In genomic region chr14:90332271-90332584, GRCh38 we compare ENCODE assay signal across 8 cellular contexts. TPM values are rescaled to one million over a fixed set of nuclear protein-coding genes. Genes with fewer than 3 reads are reported as not detected.
A peak's percentile ranks its signal among the peaks of the same experiment; 100 is the strongest.
DNase-seq lines count a peak whose midpoint lies in the region; ATAC-seq and TF ChIP-seq lines count a peak whose summit lies in the region.

No MANE protein-coding gene starts in this region.

- ATAC-seq in GM23338 (no peak), GM19467 (IDR thresholded peaks at IDR 0.05; ENCODE audit: unreplicated experiment) (no peak)

- no peak overlapping the region for H2BK15ac ChIP-seq in mesenchymal stem cell (ENCODE audit: low read depth, poor library complexity, severe bottlenecking)

- no peak overlapping the region for H3K23ac ChIP-seq in mesenchymal stem cell (ENCODE audit: low read length in 2 of 2)

- peak overlapping the region; percentile 88 for H3K4me3 Mint-ChIP-seq in GM23338
- H3K4me3 Mint-ChIP-seq in activated naive CD8-positive, alpha-beta T cell treated with anti-CD3 and anti-CD28 coated beads for 36 hours: peak overlapping the region; percentile 91

- no peaks in the 10 kb centered on the region for H3F3A ChIP-seq in GM23338 (replicated peaks; ENCODE audit: low read depth)

- DNase-seq in ACHN: peak; percentile 5
- DNase-seq in GM23338 (ENCODE audit: low spot score): no peak
- DNase-seq in activated naive CD8-positive, alpha-beta T cell treated with anti-CD3 and anti-CD28 coated beads for 36 hours: no peak
- DNase-seq in mesenchymal stem cell: no peak
- DNase-seq in islet precursor cell: no peak
- DNase-seq in foreskin melanocyte: no peak
- DNase-seq in activated CD8-positive, alpha-beta memory T cell treated with anti-CD3 and anti-CD28 coated beads, Interleukin-2, amount 50 U/mL, for 4 hours: no peak

- no peak overlapping the region for H2AK5ac ChIP-seq in mesenchymal stem cell (ENCODE audit: low read length, severe bottlenecking)

- H3K36me3 Mint-ChIP-seq in GM23338 (ENCODE audit: low read depth): no peaks in the 10 kb centered on the region
- peaks cover 14% of the 10 kb centered on the region for H3K36me3 Mint-ChIP-seq in activated naive CD8-positive, alpha-beta T cell treated with anti-CD3 and anti-CD28 coated beads for 36 hours

- H3K4me2 ChIP-seq in GM23338 (peak overlapping the region; percentile 64), mesenchymal stem cell (ENCODE audit: low read length, poor library complexity, severe bottlenecking) (no peak overlapping the region)

- H3K14ac ChIP-seq in mesenchymal stem cell (ENCODE audit: low read length in 2 of 2): no peak overlapping the region

- H2BK5ac ChIP-seq in mesenchymal stem cell (ENCODE audit: low read depth, low read length, poor library complexity, severe bottlenecking): no peak overlapping the region

- no peaks in the 10 kb centered on the region; the same call in none of the 2 replicates for H3K9me2 ChIP-seq in GM23338 (ENCODE audit: insufficient read depth)

- no CpG with 5 or more reads among the region's 6 CpGs for WGBS in mesenchymal stem cell

- H2BK12ac ChIP-seq in mesenchymal stem cell (ENCODE audit: low read length in 2 of 2): no peak overlapping the region

- H3K36me3 ChIP-seq in GM23338 (ENCODE audit: insufficient read depth) (no peaks in the 10 kb centered on the region), mesenchymal stem cell (ENCODE audit: control insufficient read depth in 1 of 2, insufficient read depth in 2 of 2, low read depth in 1 of 2, low read length in 2 of 2) (no peaks in the 10 kb centered on the region)

- H3K27ac ChIP-seq in GM23338 (ENCODE audit: low read depth) (peak overlapping the region; percentile 15; the same call in 1 of the 2 replicates), mesenchymal stem cell (ENCODE audit: low read length, poor library complexity, severe bottlenecking) (no peak overlapping the region)

- H3K27me3 Mint-ChIP-seq in GM23338 (ENCODE audit: insufficient read depth, low read depth, poor library complexity): peaks cover 3% of the 10 kb centered on the region
- H3K27me3 Mint-ChIP-seq in activated naive CD8-positive, alpha-beta T cell treated with anti-CD3 and anti-CD28 coated beads for 36 hours: peaks cover 10% of the 10 kb centered on the region

- no peak overlapping the region for H4K91ac ChIP-seq in mesenchymal stem cell (ENCODE audit: low read length)

- no peaks in the 10 kb centered on the region for H3K9me3 ChIP-seq in mesenchymal stem cell (ENCODE audit: control insufficient read depth, low read length)

- peak overlapping the region in 1 of 2 experiments; percentile 26 for H3K4ac ChIP-seq in mesenchymal stem cell (ENCODE audit: low read depth in 1 of 2, low read length in 2 of 2)

- H4K8ac ChIP-seq in mesenchymal stem cell (ENCODE audit: low read length): no peak overlapping the region

- no peaks in the 10 kb centered on the region for H3K9me3 Mint-ChIP-seq in GM23338
- no peaks in the 10 kb centered on the region for H3K9me3 Mint-ChIP-seq in activated naive CD8-positive, alpha-beta T cell treated with anti-CD3 and anti-CD28 coated beads for 36 hours

- H3K4me3 ChIP-seq in GM23338: peak overlapping the region; percentile 46
- H3K4me3 ChIP-seq in mesenchymal stem cell (ENCODE audit: insufficient read depth in 1 of 2, low read depth in 1 of 2, low read length in 2 of 2): peak overlapping the region in 1 of 2 experiments; percentile 85

- H3K27me3 ChIP-seq in GM23338 (ENCODE audit: insufficient read depth): peaks cover 21% of the 10 kb centered on the region; the same call in 1 of the 2 replicates
- peaks cover 14 to 20% of the 10 kb centered on the region in 2 experiments for H3K27me3 ChIP-seq in mesenchymal stem cell (ENCODE audit: control insufficient read depth in 1 of 2, insufficient read depth in 1 of 2, low read length in 2 of 2)

- no peaks in the 10 kb centered on the region for H4K20me1 ChIP-seq in GM23338 (replicated peaks; ENCODE audit: insufficient read depth)

- H3K18ac ChIP-seq in mesenchymal stem cell (ENCODE audit: low read depth in 1 of 2, low read length in 2 of 2): no peak overlapping the region

- peaks cover 9% of the 10 kb centered on the region for H3K79me1 ChIP-seq in mesenchymal stem cell (replicated peaks; ENCODE audit: low read length, poor library complexity, severe bottlenecking)

- H2AFZ ChIP-seq in GM23338 (peak overlapping the region; percentile 33; the same call in 1 of the 2 replicates), mesenchymal stem cell (ENCODE audit: low read depth, low read length) (no peak overlapping the region)

- peak overlapping the region; percentile 98 for H3K9ac ChIP-seq in mesenchymal stem cell (ENCODE audit: low read length)

- peaks cover 11% of the 10 kb centered on the region; the same call in 2 of the 3 replicates for H3K4me1 Mint-ChIP-seq in GM23338
- H3K4me1 Mint-ChIP-seq in activated naive CD8-positive, alpha-beta T cell treated with anti-CD3 and anti-CD28 coated beads for 36 hours: peaks cover 23% of the 10 kb centered on the region

- peak overlapping the region; percentile 94 for H3K27ac Mint-ChIP-seq in GM23338
- peak overlapping the region; percentile 93 for H3K27ac Mint-ChIP-seq in activated naive CD8-positive, alpha-beta T cell treated with anti-CD3 and anti-CD28 coated beads for 36 hours

- no peak overlapping the region for H2BK120ac ChIP-seq in mesenchymal stem cell (ENCODE audit: low read depth, low read length)

- in situ Hi-C loops in ACHN (cut with HindIII; ENCODE audit: low pct_ligation_motif_present, low pct_unique_long_range_greater_than_20kb, low sequenced_read_pairs): no loop called here

- H3K79me2 ChIP-seq in GM23338 (replicated peaks; ENCODE audit: insufficient read depth): peaks cover 25% of the 10 kb centered on the region

- H3K4me1 ChIP-seq in GM23338 (ENCODE audit: insufficient read depth): peaks cover 7% of the 10 kb centered on the region
- H3K4me1 ChIP-seq in mesenchymal stem cell (ENCODE audit: control insufficient read depth, insufficient read depth, low read depth, low read length): peaks cover 3% of the 10 kb centered on the region

- TF ChIP-seq CTCF in GM23338 (conservative IDR thresholded peaks at IDR 0.05; ENCODE audit: low read depth in 2 of 2): no peak

TF ChIP-seq in GM23338, 12 proteins besides CTCF, POLR2A, EP300 and RAD21 (continues in another document):
- TF ChIP-seq EZH2 (IDR thresholded peaks at IDR 0.05; ENCODE audit: low read depth, unreplicated experiment) (no peak), REST (IDR thresholded peaks at IDR 0.05; ENCODE audit: unreplicated experiment) (no peak), NANOG (IDR thresholded peaks at IDR 0.05; ENCODE audit: borderline replicate concordance) (no peak), ETS1 (IDR thresholded peaks at IDR 0.05) (no peak), ZNF114 (CRISPR knock-in tag; IDR thresholded peaks at IDR 0.05) (no peak), STAT1 (IDR thresholded peaks at IDR 0.05; ENCODE audit: unreplicated experiment) (no peak), ZNF331 (CRISPR knock-in tag; IDR thresholded peaks at IDR 0.05; ENCODE audit: low read depth) (no peak), JUNB (IDR thresholded peaks at IDR 0.05; ENCODE audit: unreplicated experiment) (no peak)

RNA-seq across cellular contexts. Expression of gene NRDE2, which starts 0.5 kb away (rescaled TPM):
- total RNA-seq in GM23338 (2014; rRNA removed; shearing (Covaris generic)): 8.6 and 9.8 TPM in 2 replicates
- polyA plus RNA-seq in GM23338 (2016; fragmentation: Nextera tagmentation; extraction: Ambion mirVana): 17.3 and 20.6 TPM in 2 replicates
- total RNA-seq in activated naive CD8-positive, alpha-beta T cell treated with anti-CD3 and anti-CD28 coated beads for 36 hours: 10 to 100 TPM; 23.2 to 25.4 TPM
- polyA plus RNA-seq in mesenchymal stem cell (2013, experiment 1 of 2): 4.8 TPM
- polyA plus RNA-seq in mesenchymal stem cell (2013, experiment 2 of 2): 4.4 TPM
